28 cellular contexts compared by ENCODE assay signal in the genomic region with DNA sequence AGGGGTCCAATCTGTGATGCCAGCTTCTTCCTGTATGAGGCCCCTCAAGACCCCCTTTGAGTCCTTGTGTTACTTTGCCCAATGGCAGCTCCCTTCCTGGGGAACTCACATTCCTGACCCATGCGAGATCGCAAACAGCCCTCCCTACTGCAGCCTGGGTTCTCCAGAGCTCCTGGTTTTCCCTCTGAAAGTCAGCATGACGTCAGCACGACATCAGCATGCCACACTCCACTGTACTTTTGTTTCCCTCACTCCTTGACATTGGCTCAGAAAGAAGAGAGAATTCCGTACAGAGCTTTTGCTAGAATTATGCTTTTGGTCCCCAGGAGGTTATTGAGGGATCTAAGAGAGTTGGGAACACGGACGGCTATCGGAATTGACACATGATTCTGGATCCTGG.
"Had no signal": no experiment of that assay in that cellular context is flagged by ENCODE, and none has a peak within 500 bp of the region (broad histone marks: within the 10 kb centered on the region; RNA-seq: fewer than 3 reads in every experiment).

No MANE protein-coding gene starts in this region.

- H3K4me3 ChIP-seq: colonic mucosa, coronary artery, dorsolateral prefrontal cortex, esophagus muscularis mucosa, esophagus squamous epithelium, gastrocnemius medialis, gastroesophageal sphincter, heart left ventricle had no signal

- FAIRE-seq: colon, endometrium, endothelial cell of umbilical vein, frontal cortex had no signal

- ATAC-seq: effector memory CD8-positive, alpha-beta T cell; esophagus mucosa; foreskin keratinocyte; gastrocnemius medialis; gastroesophageal sphincter; heart left ventricle had no signal

- H3K27ac ChIP-seq: colonic mucosa, coronary artery, dorsolateral prefrontal cortex, epithelial cell of prostate, esophagus muscularis mucosa, esophagus squamous epithelium, foreskin keratinocyte, gastrocnemius medialis, gastroesophageal sphincter, heart left ventricle had no signal

- H3K27ac Mint-ChIP-seq: dendritic cell treated with granulocyte-macrophage colony-stimulating factor and Interleukin-4, amounts not matched to agents 40 ng/mL and 50 ng/mL, for 4 days; effector memory CD8-positive, alpha-beta T cell; endodermal cell had no signal

- H3K27me3 ChIP-seq: colonic mucosa, esophagus muscularis mucosa, foreskin keratinocyte, gastrocnemius medialis, gastroesophageal sphincter had no signal

- H3K36me3 ChIP-seq: colonic mucosa, esophagus muscularis mucosa, esophagus squamous epithelium, gastrocnemius medialis, gastroesophageal sphincter, heart left ventricle had no signal

- H3K4me3 Mint-ChIP-seq: dendritic cell treated with granulocyte-macrophage colony-stimulating factor and Interleukin-4, amounts not matched to agents 40 ng/mL and 50 ng/mL, for 4 days; effector memory CD8-positive, alpha-beta T cell; endodermal cell had no signal

- H3K27me3 Mint-ChIP-seq: dendritic cell treated with granulocyte-macrophage colony-stimulating factor and Interleukin-4, amounts not matched to agents 40 ng/mL and 50 ng/mL, for 4 days had no signal

- H3K9me3 ChIP-seq: colonic mucosa, esophagus muscularis mucosa, esophagus squamous epithelium, gastrocnemius medialis, gastroesophageal sphincter, heart left ventricle had no signal

- H3K4me1 ChIP-seq: colonic mucosa, esophagus muscularis mucosa, esophagus squamous epithelium, foreskin keratinocyte, gastrocnemius medialis, gastroesophageal sphincter, heart left ventricle had no signal

- DNase-seq: colonic mucosa; cortex of kidney; dermis blood vessel endothelial cell; dorsolateral prefrontal cortex; effector CD4-positive, alpha-beta T cell; effector CD8-positive, alpha-beta T cell; effector memory CD4-positive, alpha-beta T cell; effector memory CD8-positive, alpha-beta T cell; endodermal cell; erythroblast; esophagus squamous epithelium; foreskin fibroblast; foreskin keratinocyte; foreskin melanocyte; gastrocnemius medialis; glutamatergic neuron; head of caudate nucleus; heart left ventricle had no signal
